ENCODE assay signal across 22 cellular contexts in genomic region chr17:9053406-9053805, GRCh38. TPM values are rescaled to one million over a fixed set of nuclear protein-coding genes. Genes with fewer than 3 reads are reported as not detected.
"Had no signal": no experiment of that assay in that cellular context is flagged by ENCODE, and none has a peak within 500 bp of the region (broad histone marks: within the 10 kb centered on the region; RNA-seq: fewer than 3 reads in every experiment).

No MANE protein-coding gene starts in this region.

- H3K4me1 Mint-ChIP-seq: activated B cell treated with CpG ODN at 0.5 μM for 24 hours; activated CD4-positive, alpha-beta T cell treated with anti-CD3 and anti-CD28 coated beads, Interleukin-2, amount 10 ng/mL, durations not matched to agents 7 days and 5 days; activated naive CD8-positive, alpha-beta T cell treated with anti-CD3 and anti-CD28 coated beads, Interleukin-2, amount 10 ng/mL, durations not matched to agents 7 days and 5 days had no signal

- H3K4me3 ChIP-seq: adrenal gland, K562, SJSA1 had no signal

- DNase-seq: activated B cell treated with CpG ODN at 0.5 μM for 24 hours; activated CD4-positive, alpha-beta memory T cell treated with anti-CD3 and anti-CD28 coated beads for 36 hours; activated CD4-positive, alpha-beta T cell treated with anti-CD3 and anti-CD28 coated beads, Interleukin-2, amount 10 ng/mL, durations not matched to agents 7 days and 5 days; activated CD8-positive, alpha-beta memory T cell treated with anti-CD3 and anti-CD28 coated beads for 24 hours; activated naive CD4-positive, alpha-beta T cell treated with anti-CD3 and anti-CD28 coated beads, Interleukin-2, amount 50 U/mL, for 16 hours; activated naive CD8-positive, alpha-beta T cell treated with anti-CD3 and anti-CD28 coated beads, Interleukin-2, amount 10 ng/mL, durations not matched to agents 7 days and 5 days; activated T-cell treated with anti-CD3 and anti-CD28 coated beads, Interleukin-2, amount 50 U/mL, for 1 hour; adrenal gland; anterior cingulate cortex; Karpas-422; NCI-H1105 treated with DMSO at 0.1 percent for 48 hours; NCI-H1436 treated with DMSO at 0.1 percent for 48 hours; NCI-H187; NCI-H2081; NCI-H446; NCI-H524; SHP77; SW 1271 had no signal

- H3K27me3 Mint-ChIP-seq: activated CD4-positive, alpha-beta T cell treated with anti-CD3 and anti-CD28 coated beads, Interleukin-2, amount 10 ng/mL, durations not matched to agents 7 days and 5 days; activated naive CD8-positive, alpha-beta T cell treated with anti-CD3 and anti-CD28 coated beads, Interleukin-2, amount 10 ng/mL, durations not matched to agents 7 days and 5 days had no signal

- H3K36me3 ChIP-seq: adrenal gland, SJSA1 had no signal

- H3K27me3 ChIP-seq: adrenal gland, SJSA1 had no signal

- H3K9me3 ChIP-seq: adrenal gland, SJSA1 had no signal

- H3K9me3 Mint-ChIP-seq: activated CD4-positive, alpha-beta memory T cell treated with anti-CD3 and anti-CD28 coated beads for 36 hours; activated CD4-positive, alpha-beta T cell treated with anti-CD3 and anti-CD28 coated beads, Interleukin-2, amount 10 ng/mL, durations not matched to agents 7 days and 5 days; activated naive CD8-positive, alpha-beta T cell treated with anti-CD3 and anti-CD28 coated beads, Interleukin-2, amount 10 ng/mL, durations not matched to agents 7 days and 5 days; T-helper 1 cell treated with Interleukin-12 subunit alpha and Interleukin-12 subunit beta and Interleukin-4 antibody, amounts not matched to agents 30 μg/mL and 1 μg/mL, for 36 hours had no signal

- H3K36me3 Mint-ChIP-seq: activated CD4-positive, alpha-beta memory T cell treated with anti-CD3 and anti-CD28 coated beads for 36 hours; activated naive CD8-positive, alpha-beta T cell treated with anti-CD3 and anti-CD28 coated beads, Interleukin-2, amount 10 ng/mL, durations not matched to agents 7 days and 5 days had no signal

- H3K27ac ChIP-seq: adrenal gland had no signal

- H3K27ac Mint-ChIP-seq: activated B cell treated with CpG ODN at 0.5 μM for 24 hours; activated CD4-positive, alpha-beta memory T cell treated with anti-CD3 and anti-CD28 coated beads for 36 hours; activated CD4-positive, alpha-beta T cell treated with anti-CD3 and anti-CD28 coated beads, Interleukin-2, amount 10 ng/mL, durations not matched to agents 7 days and 5 days; activated naive CD8-positive, alpha-beta T cell treated with anti-CD3 and anti-CD28 coated beads, Interleukin-2, amount 10 ng/mL, durations not matched to agents 7 days and 5 days; T-helper 1 cell treated with Interleukin-12 subunit alpha and Interleukin-12 subunit beta and Interleukin-4 antibody, amounts not matched to agents 30 μg/mL and 1 μg/mL, for 36 hours had no signal

- H3K4me3 Mint-ChIP-seq: activated B cell treated with CpG ODN at 0.5 μM for 24 hours; activated CD4-positive, alpha-beta memory T cell treated with anti-CD3 and anti-CD28 coated beads for 36 hours; activated CD4-positive, alpha-beta T cell treated with anti-CD3 and anti-CD28 coated beads, Interleukin-2, amount 10 ng/mL, durations not matched to agents 7 days and 5 days; activated naive CD8-positive, alpha-beta T cell treated with anti-CD3 and anti-CD28 coated beads, Interleukin-2, amount 10 ng/mL, durations not matched to agents 7 days and 5 days; T-helper 1 cell treated with Interleukin-12 subunit alpha and Interleukin-12 subunit beta and Interleukin-4 antibody, amounts not matched to agents 30 μg/mL and 1 μg/mL, for 36 hours had no signal

- ATAC-seq: K562, SK-N-SH treated with all-trans-retinoic acid at 6 μM for 48 hours had no signal

- H3K4me1 ChIP-seq: adrenal gland had no signal

RNA-seq across cellular contexts. Expression of gene NTN1, which starts 32.1 kb away (rescaled TPM):
- polyA plus RNA-seq: K562 had no signal
